1 cellular context compared by ENCODE assay signal in the genomic region with DNA sequence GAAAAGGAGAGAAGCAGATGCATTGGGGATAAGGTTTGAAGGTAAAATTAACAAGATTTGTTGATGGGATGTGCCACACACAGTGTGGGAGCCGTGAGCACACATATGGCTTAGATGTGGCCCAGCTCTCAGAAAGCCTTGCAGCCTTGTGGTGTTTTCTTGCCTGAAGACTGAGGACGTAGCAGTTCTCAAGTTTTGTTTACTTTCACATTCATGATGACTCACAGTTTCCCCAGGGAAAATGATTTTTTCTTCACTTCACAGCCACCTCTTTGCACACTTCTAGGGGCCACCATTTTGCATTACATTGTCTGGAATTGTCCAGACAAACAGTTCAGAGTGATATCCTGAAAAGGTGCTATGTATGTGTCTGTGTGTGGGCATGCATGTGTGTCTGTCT.
TF ChIP-seq lines count a peak whose summit lies in the region.

No MANE protein-coding gene starts in this region.

TF ChIP-seq in A549, 52 proteins besides CTCF, POLR2A, EP300 and RAD21 (continued from another document):
- TF ChIP-seq FOSL2 (IDR thresholded peaks at IDR 0.05) (peak; percentile 65), FOSL2 (CRISPR knock-in tag; IDR thresholded peaks at IDR 0.05) (peak; percentile 97), POLR2AphosphoS2 (conservative IDR thresholded peaks at IDR 0.05; ENCODE audit: low read length) (no peak), HEYL (CRISPR knock-in tag; IDR thresholded peaks at IDR 0.05) (no peak), MAZ (IDR thresholded peaks at IDR 0.05; ENCODE audit: borderline replicate concordance, low read depth, low read length) (no peak), HMGXB4 (CRISPR knock-in tag; IDR thresholded peaks at IDR 0.05; ENCODE audit: borderline replicate concordance) (no peak), TP53 (CRISPR knock-in tag; IDR thresholded peaks at IDR 0.05) (no peak)
- TF ChIP-seq, protein P1, sequence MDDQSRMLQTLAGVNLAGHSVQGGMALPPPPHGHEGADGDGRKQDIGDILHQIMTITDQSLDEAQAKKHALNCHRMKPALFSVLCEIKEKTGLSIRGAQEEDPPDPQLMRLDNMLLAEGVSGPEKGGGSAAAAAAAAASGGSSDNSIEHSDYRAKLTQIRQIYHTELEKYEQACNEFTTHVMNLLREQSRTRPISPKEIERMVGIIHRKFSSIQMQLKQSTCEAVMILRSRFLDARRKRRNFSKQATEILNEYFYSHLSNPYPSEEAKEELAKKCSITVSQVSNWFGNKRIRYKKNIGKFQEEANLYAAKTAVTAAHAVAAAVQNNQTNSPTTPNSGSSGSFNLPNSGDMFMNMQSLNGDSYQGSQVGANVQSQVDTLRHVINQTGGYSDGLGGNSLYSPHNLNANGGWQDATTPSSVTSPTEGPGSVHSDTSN (IDR thresholded peaks at IDR 0.05), result no peak
- TF ChIP-seq, protein P2, sequence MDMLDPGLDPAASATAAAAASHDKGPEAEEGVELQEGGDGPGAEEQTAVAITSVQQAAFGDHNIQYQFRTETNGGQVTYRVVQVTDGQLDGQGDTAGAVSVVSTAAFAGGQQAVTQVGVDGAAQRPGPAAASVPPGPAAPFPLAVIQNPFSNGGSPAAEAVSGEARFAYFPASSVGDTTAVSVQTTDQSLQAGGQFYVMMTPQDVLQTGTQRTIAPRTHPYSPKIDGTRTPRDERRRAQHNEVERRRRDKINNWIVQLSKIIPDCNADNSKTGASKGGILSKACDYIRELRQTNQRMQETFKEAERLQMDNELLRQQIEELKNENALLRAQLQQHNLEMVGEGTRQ (IDR thresholded peaks at IDR 0.05), result no peak
